In the genomic region with DNA sequence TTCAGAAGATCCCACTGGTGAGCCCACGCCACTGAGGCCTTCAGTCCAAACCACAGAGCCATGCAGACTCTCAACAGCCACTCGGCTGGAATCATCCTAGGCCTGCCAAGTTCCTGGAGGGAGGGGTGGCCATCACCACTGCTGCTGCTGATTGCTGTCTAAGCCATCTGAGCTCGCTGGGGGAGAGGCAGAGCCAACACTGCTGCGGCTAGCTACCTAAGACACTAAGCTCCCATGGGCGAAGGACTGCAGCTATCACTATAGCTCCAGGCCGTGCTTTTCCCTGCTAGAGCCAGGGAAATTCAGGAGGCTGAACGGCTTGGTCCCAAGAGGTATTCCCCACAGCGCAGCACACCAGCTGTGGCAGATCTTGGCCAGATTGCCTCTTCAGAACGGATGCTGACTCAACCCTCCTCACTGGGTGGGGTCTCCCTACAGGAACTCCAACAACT, we compare ENCODE assay signal across 17 cellular contexts.
DNase-seq lines count a peak whose midpoint lies in the region; ATAC-seq, FAIRE-seq and TF ChIP-seq lines count a peak whose summit lies in the region.
"Had no signal": no experiment of that assay in that cellular context is flagged by ENCODE, and none has a peak within 500 bp of the region (broad histone marks: within the 10 kb centered on the region; RNA-seq: fewer than 3 reads in every experiment).

No MANE protein-coding gene starts in this region.

- intact Hi-C loops in Right ventricle myocardium inferior (cut with DNase I), result no loop called here
- intact Hi-C loops in left ventricle myocardium superior (cut with micrococcal nuclease), result no loop called here

- H3K36me3 Mint-ChIP-seq in T-cell, result peaks cover 78% of the 10 kb centered on the region

- H3K27ac ChIP-seq in right atrium auricular region, result peak overlapping the region in 1 of 2 donors; percentile 32
- H3K27ac ChIP-seq: cardiac muscle cell had no signal

- no peaks in the 10 kb centered on the region for H3K27me3 Mint-ChIP-seq in T-cell
- H3K27me3 Mint-ChIP-seq: activated T-helper 17 cell treated with anti-CD3 and anti-CD28 coated beads, Interleukin-2, amount 50 U/mL, for 72 hours had no signal

- no peak overlapping the region for H3K4me3 Mint-ChIP-seq in T-cell
- H3K4me3 Mint-ChIP-seq: activated T-helper 17 cell treated with anti-CD3 and anti-CD28 coated beads, Interleukin-2, amount 50 U/mL, for 72 hours; natural killer cell had no signal

- no peak overlapping the region for H3K27ac Mint-ChIP-seq in T-cell
- H3K27ac Mint-ChIP-seq: activated T-helper 17 cell treated with anti-CD3 and anti-CD28 coated beads, Interleukin-2, amount 50 U/mL, for 72 hours; natural killer cell had no signal

- CTCF ChIA-PET in T-cell (lab: Charles Lee), result no interaction called here

- no peaks in the 10 kb centered on the region for H3K4me1 Mint-ChIP-seq in T-cell
- H3K4me1 Mint-ChIP-seq: activated T-helper 17 cell treated with anti-CD3 and anti-CD28 coated beads, Interleukin-2, amount 50 U/mL, for 72 hours; natural killer cell had no signal

- FAIRE-seq in GM12892 (lab: Jason Lieb, UNC), result no peak

- H3K9me3 Mint-ChIP-seq in T-cell, result peaks cover 8 to 29% (median 9%) of the 10 kb centered on the region in 3 donors

- H3K27me3 ChIP-seq in right atrium auricular region, result no peaks in the 10 kb centered on the region
- H3K27me3 ChIP-seq: cardiac muscle cell had no signal

- peaks cover 0 to 17% of the 10 kb centered on the region in 2 donors for H3K9me3 ChIP-seq in right atrium auricular region

- no peaks in the 10 kb centered on the region for H3K36me3 ChIP-seq in right atrium auricular region
- H3K36me3 ChIP-seq: cardiac muscle cell had no signal

- no peak for TF ChIP-seq CTCF in right atrium auricular region (IDR thresholded peaks at IDR 0.05)

- ATAC-seq in Right ventricle myocardium inferior (peak; percentile 96), left ventricle myocardium superior (peak; percentile 97), T-cell (replicated peaks in 1 of 4) (no peak), HG03520 (IDR thresholded peaks at IDR 0.05; ENCODE audit: unreplicated experiment) (no peak), GM21390 (IDR thresholded peaks at IDR 0.05; ENCODE audit: unreplicated experiment) (no peak)
- ATAC-seq: activated T-helper 17 cell treated with anti-CD3 and anti-CD28 coated beads, Interleukin-2, amount 50 U/mL, for 72 hours; esophagus mucosa; HCT116; natural killer cell; SK-N-SH treated with all-trans-retinoic acid at 6 μM for 48 hours had no signal

- H3K4me1 ChIP-seq in right atrium auricular region, result peaks cover 0 to 3% of the 10 kb centered on the region in 2 donors

- peak; percentile 67 for DNase-seq in Right ventricle myocardium inferior (ENCODE audit: missing footprints)
- DNase-seq in right atrium auricular region (ENCODE audit: low spot score), result no peak
- DNase-seq in brain pericyte (ENCODE audit: low read depth, low spot score), result peak; percentile 32
- peak; percentile 55 for DNase-seq in left ventricle myocardium superior
- no peak for DNase-seq in T-cell
- no peak for DNase-seq in GM12892 (ENCODE audit: insufficient read length)
- DNase-seq: ACHN, DMS153, natural killer cell, NCI-H1694 treated with DMSO at 0.1 percent for 48 hours had no signal

- H3K4me3 ChIP-seq in right atrium auricular region, result no peak overlapping the region
- H3K4me3 ChIP-seq: cardiac muscle cell had no signal

- POLR2A ChIA-PET in T-cell (lab: Charles Lee), result no interaction called here

- TF ChIP-seq POLR2A in GM12892 (IDR thresholded peaks at IDR 0.05; ENCODE audit: low read depth, low read length), result no peak

Comparison
In these comparisons a context has a peak if more than half of its experiments do, and no peak if none do; other contexts are left out.
1. DNase-seq: peak in Right ventricle myocardium inferior (single experiment), brain pericyte (single experiment) and left ventricle myocardium superior (single experiment); none in right atrium auricular region (single experiment), T-cell (0 of 34) and GM12892 (single experiment).
2. ATAC-seq: peak in Right ventricle myocardium inferior (single experiment) and left ventricle myocardium superior (single experiment); none in T-cell (0 of 4), HG03520 (single experiment) and GM21390 (single experiment).